ENCODE assay signal across 17 cellular contexts in genomic region chr10:127399635-127400034, GRCh38.
DNase-seq lines count a peak whose midpoint lies in the region; ATAC-seq and TF ChIP-seq lines count a peak whose summit lies in the region.
"Had no signal": no experiment of that assay in that cellular context is flagged by ENCODE, and none has a peak within 500 bp of the region (broad histone marks: within the 10 kb centered on the region; RNA-seq: fewer than 3 reads in every experiment).

No MANE protein-coding gene starts in this region.

- no peak overlapping the region for H3K27ac Mint-ChIP-seq in GM23338
- H3K27ac Mint-ChIP-seq: CD8-positive, alpha-beta T cell had no signal

- H2AK5ac ChIP-seq in mesendoderm (ENCODE audit: low read length), result no peak overlapping the region

- H3K56ac ChIP-seq in mesendoderm (ENCODE audit: low read length), result no peak overlapping the region

- no peak overlapping the region for H2BK15ac ChIP-seq in mesendoderm (replicated peaks; ENCODE audit: low read depth)

- no peak overlapping the region for H3K4ac ChIP-seq in mesendoderm (ENCODE audit: low read depth, low read length)

- TF ChIP-seq CTCF in GM23338 (conservative IDR thresholded peaks at IDR 0.05; ENCODE audit: low read depth in 2 of 2), result no peak

- H3K4me1 Mint-ChIP-seq in GM23338, result peaks cover 15% of the 10 kb centered on the region

- H4K20me1 ChIP-seq in GM23338 (replicated peaks; ENCODE audit: insufficient read depth), result no peaks in the 10 kb centered on the region

- no peak for ATAC-seq in GM23338
- ATAC-seq in GM19455 (IDR thresholded peaks at IDR 0.05; ENCODE audit: unreplicated experiment), result no peak
- ATAC-seq in HG03565 (IDR thresholded peaks at IDR 0.05; ENCODE audit: unreplicated experiment), result no peak
- ATAC-seq: A549; CD8-positive, alpha-beta T cell had no signal

- peaks cover 9% of the 10 kb centered on the region for H3K4me1 ChIP-seq in GM23338 (ENCODE audit: insufficient read depth)
- H3K4me1 ChIP-seq in mesendoderm (ENCODE audit: control insufficient read depth, low read depth, low read length), result peaks cover 8% of the 10 kb centered on the region
- H3K4me1 ChIP-seq: A549, BE2C had no signal

- H3K9ac ChIP-seq in mesendoderm (ENCODE audit: low read length), result no peak overlapping the region

- H4K5ac ChIP-seq in mesendoderm (ENCODE audit: low read length), result no peak overlapping the region

- H4K8ac ChIP-seq in mesendoderm (ENCODE audit: low read depth, low read length), result no peak overlapping the region

- no peak overlapping the region for H3K4me3 Mint-ChIP-seq in GM23338
- H3K4me3 Mint-ChIP-seq: CD8-positive, alpha-beta T cell; HFFc6 had no signal

- no peaks in the 10 kb centered on the region for H3F3A ChIP-seq in GM23338 (replicated peaks; ENCODE audit: low read depth)

- peak; percentile 10 for DNase-seq in CD1c-positive myeloid dendritic cell (ENCODE audit: extremely low spot score)
- peak; percentile 18 for DNase-seq in GM23338 (ENCODE audit: low spot score)
- DNase-seq in SKM-1 treated with dmso at 0.1 percent for 144 hours (lab: John Stamatoyannopoulos, UW; ENCODE audit: unreplicated experiment), result peak; percentile 47
- DNase-seq in mesendoderm, result peak; percentile 41
- no peak for DNase-seq in iPS-NIHi7 (ENCODE audit: extremely low spot score)
- DNase-seq: BE2C; CD8-positive, alpha-beta T cell; COR-L47; DMS153; DMS79 treated with DMSO at 0.1 percent for 48 hours; EL; HCEC 1CT; HFFc6 had no signal

- H3K4me2 ChIP-seq in GM23338, result no peak overlapping the region
- no peak overlapping the region for H3K4me2 ChIP-seq in mesendoderm (ENCODE audit: low read length)
- H3K4me2 ChIP-seq: A549 had no signal

- no peaks in the 10 kb centered on the region for H3K79me2 ChIP-seq in GM23338 (replicated peaks; ENCODE audit: insufficient read depth)
- H3K79me2 ChIP-seq in mesendoderm (ENCODE audit: control insufficient read depth, insufficient read depth, low read length), result no peaks in the 10 kb centered on the region

- H3K23ac ChIP-seq in mesendoderm (ENCODE audit: low read length), result no peak overlapping the region

- H3K36me3 ChIP-seq in GM23338 (ENCODE audit: insufficient read depth), result no peaks in the 10 kb centered on the region
- no peaks in the 10 kb centered on the region for H3K36me3 ChIP-seq in mesendoderm (ENCODE audit: control insufficient read depth, insufficient read depth, low read length)
- H3K36me3 ChIP-seq: BE2C had no signal

- no peak overlapping the region for H3K18ac ChIP-seq in mesendoderm (ENCODE audit: low read length)

- H3K36me3 Mint-ChIP-seq in GM23338 (ENCODE audit: low read depth), result peaks cover 5% of the 10 kb centered on the region; the same call in 1 of the 3 replicates
- H3K36me3 Mint-ChIP-seq: CD8-positive, alpha-beta T cell had no signal

- no peak overlapping the region for H2BK120ac ChIP-seq in mesendoderm (ENCODE audit: low read depth, low read length)

- peaks cover 4% of the 10 kb centered on the region for H3K27me3 Mint-ChIP-seq in GM23338 (ENCODE audit: insufficient read depth, low read depth, poor library complexity)

- no peaks in the 10 kb centered on the region for H3K27me3 ChIP-seq in GM23338 (ENCODE audit: insufficient read depth)
- H3K27me3 ChIP-seq in mesendoderm (ENCODE audit: insufficient read depth, low read length, poor library complexity), result no peaks in the 10 kb centered on the region
- H3K27me3 ChIP-seq: BE2C had no signal

- H2AFZ ChIP-seq in GM23338, result no peak overlapping the region

- no peaks in the 10 kb centered on the region for H3K9me2 ChIP-seq in GM23338 (ENCODE audit: insufficient read depth)

- no peak overlapping the region for H2BK5ac ChIP-seq in mesendoderm (ENCODE audit: low read length)

- H3K79me1 ChIP-seq in mesendoderm (ENCODE audit: low read length), result no peaks in the 10 kb centered on the region

- no CpG with 5 or more reads among the region's 4 CpGs for WGBS in mesendoderm (ENCODE audit: extremely low coverage, insufficient coverage, low lambda C conversion rate)

- H3K27ac ChIP-seq in GM23338 (ENCODE audit: low read depth) (no peak overlapping the region), mesendoderm (ENCODE audit: low read depth, low read length) (no peak overlapping the region)
- H3K27ac ChIP-seq: A549, C4-2B had no signal

- H3K4me3 ChIP-seq in GM23338 (no peak overlapping the region), mesendoderm (ENCODE audit: low read length) (no peak overlapping the region)
- H3K4me3 ChIP-seq: A549 had no signal

- H3K9me3 Mint-ChIP-seq in GM23338, result no peaks in the 10 kb centered on the region
- H3K9me3 Mint-ChIP-seq: HFFc6 had no signal

TF ChIP-seq in GM23338, 12 proteins besides CTCF, POLR2A, EP300 and RAD21 (continues in another document):
- TF ChIP-seq ETS1 (IDR thresholded peaks at IDR 0.05), result no peak
- no peak for TF ChIP-seq ZNF114 (CRISPR knock-in tag; IDR thresholded peaks at IDR 0.05)
- no peak for TF ChIP-seq JUNB (IDR thresholded peaks at IDR 0.05; ENCODE audit: unreplicated experiment)
- TF ChIP-seq, protein P1, sequence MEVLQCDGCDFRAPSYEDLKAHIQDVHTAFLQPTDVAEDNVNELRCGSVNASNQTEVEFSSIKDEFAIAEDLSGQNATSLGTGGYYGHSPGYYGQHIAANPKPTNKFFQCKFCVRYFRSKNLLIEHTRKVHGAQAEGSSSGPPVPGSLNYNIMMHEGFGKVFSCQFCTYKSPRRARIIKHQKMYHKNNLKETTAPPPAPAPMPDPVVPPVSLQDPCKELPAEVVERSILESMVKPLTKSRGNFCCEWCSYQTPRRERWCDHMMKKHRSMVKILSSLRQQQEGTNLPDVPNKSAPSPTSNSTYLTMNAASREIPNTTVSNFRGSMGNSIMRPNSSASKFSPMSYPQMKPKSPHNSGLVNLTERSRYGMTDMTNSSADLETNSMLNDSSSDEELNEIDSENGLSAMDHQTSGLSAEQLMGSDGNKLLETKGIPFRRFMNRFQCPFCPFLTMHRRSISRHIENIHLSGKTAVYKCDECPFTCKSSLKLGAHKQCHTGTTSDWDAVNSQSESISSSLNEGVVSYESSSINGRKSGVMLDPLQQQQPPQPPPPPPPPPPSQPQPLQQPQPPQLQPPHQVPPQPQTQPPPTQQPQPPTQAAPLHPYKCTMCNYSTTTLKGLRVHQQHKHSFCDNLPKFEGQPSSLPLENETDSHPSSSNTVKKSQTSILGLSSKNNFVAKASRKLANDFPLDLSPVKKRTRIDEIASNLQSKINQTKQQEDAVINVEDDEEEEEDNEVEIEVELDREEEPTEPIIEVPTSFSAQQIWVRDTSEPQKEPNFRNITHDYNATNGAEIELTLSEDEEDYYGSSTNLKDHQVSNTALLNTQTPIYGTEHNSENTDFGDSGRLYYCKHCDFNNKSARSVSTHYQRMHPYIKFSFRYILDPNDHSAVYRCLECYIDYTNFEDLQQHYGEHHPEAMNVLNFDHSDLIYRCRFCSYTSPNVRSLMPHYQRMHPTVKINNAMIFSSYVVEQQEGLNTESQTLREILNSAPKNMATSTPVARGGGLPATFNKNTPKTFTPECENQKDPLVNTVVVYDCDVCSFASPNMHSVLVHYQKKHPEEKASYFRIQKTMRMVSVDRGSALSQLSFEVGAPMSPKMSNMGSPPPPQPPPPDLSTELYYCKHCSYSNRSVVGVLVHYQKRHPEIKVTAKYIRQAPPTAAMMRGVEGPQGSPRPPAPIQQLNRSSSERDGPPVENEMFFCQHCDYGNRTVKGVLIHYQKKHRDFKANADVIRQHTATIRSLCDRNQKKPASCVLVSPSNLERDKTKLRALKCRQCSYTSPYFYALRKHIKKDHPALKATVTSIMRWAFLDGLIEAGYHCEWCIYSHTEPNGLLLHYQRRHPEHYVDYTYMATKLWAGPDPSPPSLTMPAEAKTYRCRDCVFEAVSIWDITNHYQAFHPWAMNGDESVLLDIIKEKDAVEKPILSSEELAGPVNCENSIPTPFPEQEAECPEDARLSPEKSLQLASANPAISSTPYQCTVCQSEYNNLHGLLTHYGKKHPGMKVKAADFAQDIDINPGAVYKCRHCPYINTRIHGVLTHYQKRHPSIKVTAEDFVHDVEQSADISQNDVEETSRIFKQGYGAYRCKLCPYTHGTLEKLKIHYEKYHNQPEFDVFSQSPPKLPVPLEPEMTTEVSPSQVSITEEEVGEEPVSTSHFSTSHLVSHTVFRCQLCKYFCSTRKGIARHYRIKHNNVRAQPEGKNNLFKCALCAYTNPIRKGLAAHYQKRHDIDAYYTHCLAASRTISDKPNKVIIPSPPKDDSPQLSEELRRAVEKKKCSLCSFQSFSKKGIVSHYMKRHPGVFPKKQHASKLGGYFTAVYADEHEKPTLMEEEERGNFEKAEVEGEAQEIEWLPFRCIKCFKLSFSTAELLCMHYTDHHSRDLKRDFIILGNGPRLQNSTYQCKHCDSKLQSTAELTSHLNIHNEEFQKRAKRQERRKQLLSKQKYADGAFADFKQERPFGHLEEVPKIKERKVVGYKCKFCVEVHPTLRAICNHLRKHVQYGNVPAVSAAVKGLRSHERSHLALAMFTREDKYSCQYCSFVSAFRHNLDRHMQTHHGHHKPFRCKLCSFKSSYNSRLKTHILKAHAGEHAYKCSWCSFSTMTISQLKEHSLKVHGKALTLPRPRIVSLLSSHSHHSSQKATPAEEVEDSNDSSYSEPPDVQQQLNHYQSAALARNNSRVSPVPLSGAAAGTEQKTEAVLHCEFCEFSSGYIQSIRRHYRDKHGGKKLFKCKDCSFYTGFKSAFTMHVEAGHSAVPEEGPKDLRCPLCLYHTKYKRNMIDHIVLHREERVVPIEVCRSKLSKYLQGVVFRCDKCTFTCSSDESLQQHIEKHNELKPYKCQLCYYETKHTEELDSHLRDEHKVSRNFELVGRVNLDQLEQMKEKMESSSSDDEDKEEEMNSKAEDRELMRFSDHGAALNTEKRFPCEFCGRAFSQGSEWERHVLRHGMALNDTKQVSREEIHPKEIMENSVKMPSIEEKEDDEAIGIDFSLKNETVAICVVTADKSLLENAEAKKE (CRISPR knock-in tag; IDR thresholded peaks at IDR 0.05), result no peak
- no peak for TF ChIP-seq EZH2phosphoT487 (IDR thresholded peaks at IDR 0.05; ENCODE audit: unreplicated experiment)
- no peak for TF ChIP-seq EZH2 (IDR thresholded peaks at IDR 0.05; ENCODE audit: low read depth, unreplicated experiment)
- no peak for TF ChIP-seq STAT1 (IDR thresholded peaks at IDR 0.05; ENCODE audit: unreplicated experiment)
- no peak for TF ChIP-seq NANOG (IDR thresholded peaks at IDR 0.05; ENCODE audit: borderline replicate concordance)
- no peak for TF ChIP-seq ZNF331 (CRISPR knock-in tag; IDR thresholded peaks at IDR 0.05; ENCODE audit: low read depth)
